1 cellular context compared by ENCODE assay signal in the genomic region with DNA sequence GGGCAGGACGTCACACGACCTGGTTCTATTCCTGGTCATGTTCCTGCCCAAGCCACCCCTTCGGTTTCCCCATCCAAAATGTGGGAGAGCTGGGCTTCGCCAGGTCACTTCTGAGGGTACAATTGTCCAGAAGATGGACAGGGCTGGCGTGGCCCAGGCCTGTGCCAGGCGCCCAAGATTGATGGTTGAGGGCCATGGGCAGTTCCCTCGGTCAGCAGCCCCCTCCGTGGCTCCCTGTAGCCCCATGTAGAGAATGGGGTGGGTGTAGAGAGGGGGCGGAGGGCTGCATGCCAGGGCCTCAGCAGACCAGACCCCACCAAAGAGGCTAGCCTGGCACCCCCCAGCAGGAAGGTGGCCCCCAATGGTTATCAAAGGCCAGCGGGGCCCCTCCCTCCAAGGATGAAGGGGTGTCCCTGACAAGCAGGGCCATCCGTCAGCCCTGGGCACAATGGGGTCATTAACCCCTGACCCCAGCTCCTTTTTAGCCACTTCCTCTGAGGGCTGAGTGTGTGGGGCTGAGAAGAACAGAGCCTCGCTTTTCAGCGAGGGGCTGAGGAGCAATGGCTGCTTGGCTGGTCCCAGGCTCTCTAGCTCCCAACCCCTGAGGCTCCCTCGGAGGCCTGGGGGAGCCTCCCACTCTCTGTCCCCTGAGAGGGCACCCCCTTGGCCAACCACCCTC.
TF ChIP-seq lines count a peak whose summit lies in the region.

No MANE protein-coding gene starts in this region.

TF ChIP-seq in IMR-90, 13 proteins besides CTCF, POLR2A, EP300 and RAD21:
- no peak for TF ChIP-seq BHLHE40 (IDR thresholded peaks at IDR 0.05; ENCODE audit: low read depth, low read length)
- TF ChIP-seq MXI1 (IDR thresholded peaks at IDR 0.05; ENCODE audit: borderline replicate concordance, low read depth, low read length): no peak
- no peak for TF ChIP-seq RCOR1 (IDR thresholded peaks at IDR 0.05; ENCODE audit: insufficient replicate concordance, low read length)
- no peak for TF ChIP-seq USF2 (IDR thresholded peaks at IDR 0.05; ENCODE audit: low read depth, low read length)
- no peak for TF ChIP-seq NFE2L2 (IDR thresholded peaks at IDR 0.05; ENCODE audit: low read depth, low read length)
- no peak for TF ChIP-seq RFX5 (IDR thresholded peaks at IDR 0.05; ENCODE audit: low read depth, low read length)
- no peak for TF ChIP-seq MAFK (IDR thresholded peaks at IDR 0.05; ENCODE audit: low read depth, low read length)
- no peak for TF ChIP-seq SMC3 (IDR thresholded peaks at IDR 0.05; ENCODE audit: low read depth, low read length)
- no peak for TF ChIP-seq MAZ (IDR thresholded peaks at IDR 0.05; ENCODE audit: borderline replicate concordance, low read depth, low read length)
- TF ChIP-seq ELK1 (IDR thresholded peaks at IDR 0.05; ENCODE audit: borderline replicate concordance, low read depth, low read length): no peak
- no peak for TF ChIP-seq FOS (IDR thresholded peaks at IDR 0.05; ENCODE audit: low read depth, low read length)
- no peak for TF ChIP-seq CHD1 (IDR thresholded peaks at IDR 0.05; ENCODE audit: low read depth, low read length)
- no peak for TF ChIP-seq CEBPB (IDR thresholded peaks at IDR 0.05; ENCODE audit: low read depth, low read length)
